Comparison of ENCODE assay signal across 20 cellular contexts in the genomic region with DNA sequence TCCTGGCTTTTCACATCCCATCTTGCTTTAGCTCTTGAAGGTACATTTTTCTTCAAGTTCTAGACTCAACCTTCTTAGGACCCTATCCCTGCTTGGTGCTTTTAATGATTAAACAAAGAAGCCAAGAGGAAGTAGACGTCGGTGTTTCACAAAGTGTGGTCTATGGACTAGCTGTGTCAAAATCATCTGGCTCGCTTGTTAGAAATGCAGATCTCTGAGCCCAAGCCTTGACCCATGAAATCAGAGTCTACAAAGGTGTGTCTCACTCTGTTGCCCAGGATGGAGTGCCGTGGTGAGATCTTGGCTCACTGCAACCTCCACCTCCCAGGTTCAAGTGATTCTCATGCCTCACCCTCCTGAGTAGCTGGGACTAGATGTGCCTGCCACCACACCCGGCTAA.
DNase-seq lines count a peak whose midpoint lies in the region; ATAC-seq, FAIRE-seq and TF ChIP-seq lines count a peak whose summit lies in the region.
"Had no signal": no experiment of that assay in that cellular context is flagged by ENCODE, and none has a peak within 500 bp of the region (broad histone marks: within the 10 kb centered on the region; RNA-seq: fewer than 3 reads in every experiment).

No MANE protein-coding gene starts in this region.

- peaks cover 0 to 32% (median 9%) of the 10 kb centered on the region in 3 donors for H3K4me1 ChIP-seq in gastroesophageal sphincter
- H3K4me1 ChIP-seq: BE2C had no signal

- FAIRE-seq in RCC 7860 (lab: Jason Lieb, UNC), result peak; percentile 10
- FAIRE-seq: GM12878, H1, HepG2 had no signal

- TF ChIP-seq EP300 in gastroesophageal sphincter (IDR thresholded peaks at IDR 0.05), result no peak

- H3K27me3 ChIP-seq in gastroesophageal sphincter, result no peaks in the 10 kb centered on the region
- H3K27me3 ChIP-seq: BE2C had no signal

- no peak for TF ChIP-seq POLR2A in gastroesophageal sphincter (IDR thresholded peaks at IDR 0.05)

- no peak for ATAC-seq in gastroesophageal sphincter
- ATAC-seq: GM12878, HepG2 had no signal

- TF ChIP-seq CTCF in gastroesophageal sphincter (IDR thresholded peaks at IDR 0.05), result no peak

- WGBS in gastroesophageal sphincter (ENCODE audit: low coverage in 1 of 2), 2 donors, result 86 to 93% methylated on average over 3 to 5 of the region's 5 CpGs

- DNase-seq in ACHN, result peak; percentile 16
- peak; percentile 66 for DNase-seq in RCC 7860 (ENCODE audit: low spot score)
- DNase-seq in glomerular visceral epithelial cell (ENCODE audit: extremely low spot score), result peak; percentile 21
- DNase-seq in renal cortical epithelial cell (ENCODE audit: low read depth), result peak; percentile 72
- DNase-seq in germinal center (ENCODE audit: low spot score), result no peak
- no peak for DNase-seq in anterior cingulate cortex (lab: John Stamatoyannopoulos, UW)
- DNase-seq: BE2C; C1 segment of cervical spinal cord; CD4-positive, CD25-positive, alpha-beta regulatory T cell; CD8-positive, alpha-beta memory T cell; COR-L47; DMS 273 treated with DMSO at 0.1 percent for 48 hours; DMS53; DND-41; EL; H9 had no signal

- no peak overlapping the region for H3K4me3 ChIP-seq in gastroesophageal sphincter
- H3K4me3 ChIP-seq: GM12878 had no signal

- no peaks in the 10 kb centered on the region for H3K9me3 ChIP-seq in gastroesophageal sphincter
- H3K9me3 ChIP-seq: BE2C had no signal

- no peaks in the 10 kb centered on the region for H3K36me3 ChIP-seq in gastroesophageal sphincter
- H3K36me3 ChIP-seq: BE2C had no signal

- in situ Hi-C loops in ACHN (cut with HindIII; ENCODE audit: low pct_ligation_motif_present, low pct_unique_long_range_greater_than_20kb, low sequenced_read_pairs), result no loop called here

- peak overlapping the region in 2 of 4 donors; percentile 68 to 78 for H3K27ac ChIP-seq in gastroesophageal sphincter

Comparison
In these comparisons a context has a peak if more than half of its experiments do, and no peak if none do; other contexts are left out.
1. DNase-seq: peak in ACHN (single experiment), RCC 7860 (single experiment), glomerular visceral epithelial cell (single experiment) and renal cortical epithelial cell (single experiment); none in germinal center (single experiment) and anterior cingulate cortex (0 of 58).